In the genomic region with DNA sequence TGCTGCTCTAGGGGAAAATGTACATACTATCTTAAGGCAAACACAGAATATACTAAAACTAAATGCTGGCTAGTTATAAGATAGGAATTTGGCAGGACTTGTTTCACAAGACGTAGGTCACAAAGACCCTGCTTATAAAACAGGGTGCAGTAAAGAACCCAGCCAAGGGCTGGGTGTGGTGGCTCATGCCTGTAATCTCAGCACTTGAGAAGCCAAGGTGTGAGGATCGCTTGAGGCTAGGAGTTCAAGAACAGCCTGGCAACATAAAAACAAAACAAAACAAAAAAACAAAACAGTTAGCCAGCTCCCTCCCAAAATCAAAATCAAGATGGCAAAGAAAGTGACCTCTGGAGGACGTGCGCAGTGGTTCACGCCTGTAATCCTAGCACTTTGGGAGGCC, we compare ENCODE assay signal across 30 cellular contexts. TPM values are rescaled to one million over a fixed set of nuclear protein-coding genes. Genes with fewer than 3 reads are reported as not detected.
A peak's percentile ranks its signal among the peaks of the same experiment; 100 is the strongest.
DNase-seq lines count a peak whose midpoint lies in the region; ATAC-seq and TF ChIP-seq lines count a peak whose summit lies in the region.
"Had no signal": no experiment of that assay in that cellular context is flagged by ENCODE, and none has a peak within 500 bp of the region (broad histone marks: within the 10 kb centered on the region; RNA-seq: fewer than 3 reads in every experiment).

No MANE protein-coding gene starts in this region.

- H3K9me3 ChIP-seq in left ventricle myocardium inferior (replicated peaks) = no peaks in the 10 kb centered on the region
- no peaks in the 10 kb centered on the region for H3K9me3 ChIP-seq in esophagus (ENCODE audit: control insufficient read depth in 2 of 2, insufficient read depth in 1 of 2, low read depth in 1 of 2, low read length in 1 of 2)
- H3K9me3 ChIP-seq in vagina = no peaks in the 10 kb centered on the region
- H3K9me3 ChIP-seq in neuronal stem cell (replicated peaks in 1 of 2; ENCODE audit: control insufficient read depth in 2 of 2, insufficient read depth in 1 of 2, low read depth in 1 of 2, low read length in 2 of 2) = no peaks in the 10 kb centered on the region
- H3K9me3 ChIP-seq: gastrocnemius medialis, left lung, thyroid gland had no signal

- peaks cover 6% of the 10 kb centered on the region for H3K4me1 Mint-ChIP-seq in neural crest cell

- H3K9ac ChIP-seq in neuronal stem cell (ENCODE audit: low read depth, low read length, poor library complexity) = no peak overlapping the region

- H3K36me3 ChIP-seq in left ventricle myocardium inferior (no peaks in the 10 kb centered on the region), esophagus (ENCODE audit: control insufficient read depth in 2 of 2, insufficient read depth in 2 of 2, low read length in 1 of 2) (no peaks in the 10 kb centered on the region), vagina (no peaks in the 10 kb centered on the region), neuronal stem cell (replicated peaks in 1 of 2; ENCODE audit: control insufficient read depth in 2 of 2, insufficient read depth in 2 of 2, low read length in 2 of 2) (no peaks in the 10 kb centered on the region)
- H3K36me3 ChIP-seq: gastrocnemius medialis, left lung, thyroid gland had no signal

- H4K91ac ChIP-seq in neuronal stem cell (ENCODE audit: low read depth, low read length, poor library complexity) = no peak overlapping the region

- H2BK5ac ChIP-seq in neuronal stem cell (ENCODE audit: low read length) = no peak overlapping the region

- peak overlapping the region; percentile 43 for H3K27ac Mint-ChIP-seq in neural crest cell (ENCODE audit: unreplicated experiment)
- H3K27ac Mint-ChIP-seq: activated naive CD8-positive, alpha-beta T cell treated with anti-CD3 and anti-CD28 coated beads, Interleukin-2, amount 50 U/mL, for 24 hours; naive B cell; stimulated activated naive CD8-positive, alpha-beta T cell treated with anti-CD3 and anti-CD28 coated beads, Interleukin-15, amount 100 ng/mL, for 72 hours had no signal

- ATAC-seq in Right ventricle myocardium inferior (no peak), omental fat pad (ENCODE audit: low FRiP score) (no peak)
- ATAC-seq: gastrocnemius medialis; left lung; stimulated activated naive CD8-positive, alpha-beta T cell treated with anti-CD3 and anti-CD28 coated beads, Interleukin-15, amount 100 ng/mL, for 72 hours had no signal

- H3K36me3 Mint-ChIP-seq in neural crest cell (ENCODE audit: low read depth) = no peaks in the 10 kb centered on the region
- H3K36me3 Mint-ChIP-seq: naive B cell had no signal

- H3K27me3 ChIP-seq in left ventricle myocardium inferior (ENCODE audit: low read depth) (no peaks in the 10 kb centered on the region), esophagus (ENCODE audit: control insufficient read depth in 1 of 2, insufficient read depth in 2 of 2, low read length in 2 of 2) (no peaks in the 10 kb centered on the region), vagina (no peaks in the 10 kb centered on the region), neuronal stem cell (ENCODE audit: control insufficient read depth in 3 of 3, insufficient read depth in 3 of 3, low read depth in 1 of 3, low read length in 3 of 3) (no peaks in the 10 kb centered on the region)
- H3K27me3 ChIP-seq: gastrocnemius medialis, left lung, thyroid gland had no signal

- no peaks in the 10 kb centered on the region for H3K79me1 ChIP-seq in neuronal stem cell (ENCODE audit: low read depth, low read length)

- peak overlapping the region; percentile 91 for H3K27ac ChIP-seq in left ventricle myocardium inferior (replicated peaks)
- H3K27ac ChIP-seq in esophagus (ENCODE audit: low read depth in 2 of 2, low read length in 1 of 2) = peak overlapping the region; percentile 5 to 24
- H3K27ac ChIP-seq in vagina = peak overlapping the region; percentile 97
- H3K27ac ChIP-seq in neuronal stem cell (replicated peaks; ENCODE audit: low read length) = no peak overlapping the region
- H3K27ac ChIP-seq: SK-N-MC, thyroid gland had no signal

- WGBS in esophagus, 2 donors = 42 to 61% methylated on average over 5 of the region's 5 CpGs
- WGBS in neuronal stem cell (ENCODE audit: extremely low coverage in 2 of 2, insufficient read length in 2 of 2, insufficient replicate concordance in 1 of 2), 2 donors = no CpG with 5 or more reads among the region's 5 CpGs

- no peaks in the 10 kb centered on the region for H3K27me3 Mint-ChIP-seq in neural crest cell (ENCODE audit: low read depth)
- H3K27me3 Mint-ChIP-seq: activated naive CD8-positive, alpha-beta T cell treated with anti-CD3 and anti-CD28 coated beads, Interleukin-2, amount 50 U/mL, for 24 hours; naive B cell; stimulated activated naive CD8-positive, alpha-beta T cell treated with anti-CD3 and anti-CD28 coated beads, Interleukin-15, amount 100 ng/mL, for 72 hours had no signal

- no peak overlapping the region for H2BK120ac ChIP-seq in neuronal stem cell (ENCODE audit: low read depth, low read length)

- DNase-seq in left ventricle myocardium inferior (no peak), Right ventricle myocardium inferior (ENCODE audit: missing footprints) (no peak), neural crest cell (ENCODE audit: low read depth, low spot score) (no peak), vagina (ENCODE audit: extremely low spot score in 2 of 2) (no peak), omental fat pad (ENCODE audit: low spot score) (no peak), neuronal stem cell (ENCODE audit: low spot score) (no peak)
- DNase-seq in activated CD4-positive, alpha-beta T cell treated with anti-CD3 and anti-CD28 coated beads for 1 hour = no peak
- DNase-seq: 8988T; activated CD4-positive, alpha-beta T cell treated with anti-CD3 and anti-CD28 coated beads, Interleukin-2, amount 50 U/mL, for 48 hours; activated naive CD4-positive, alpha-beta T cell; activated naive CD8-positive, alpha-beta T cell treated with anti-CD3 and anti-CD28 coated beads, Interleukin-2, amount 50 U/mL, for 24 hours; C1 segment of cervical spinal cord; COR-L47; cortex of kidney; gastrocnemius medialis; KBM-7; left lung; naive B cell; NCI-H1105; NCI-H1930; NCI-H2171 treated with DMSO at 0.1 percent for 48 hours; NCI-H510A; occipital lobe; stimulated activated CD4-positive, alpha-beta T cell treated with anti-CD3 and anti-CD28 coated beads, Interleukin-1b, Interleukin-23, amount 100 ng/mL, for 48 hours; stimulated activated naive CD8-positive, alpha-beta T cell treated with anti-CD3 and anti-CD28 coated beads, Interleukin-15, amount 100 ng/mL, for 72 hours; thyroid gland had no signal

- no peak overlapping the region for H2AK5ac ChIP-seq in neuronal stem cell (ENCODE audit: low read depth, low read length)

- intact Hi-C loops in left ventricle myocardium inferior (cut with micrococcal nuclease) (no loop called here), Right ventricle myocardium inferior (cut with DNase I) (loop anchor here (5.0 kb wide), 2 partner anchors 51 to 134 kb away; a partner anchor contains a TSS), vagina (cut with DNase I) (no loop called here)

- no peak overlapping the region for H3K14ac ChIP-seq in neuronal stem cell (ENCODE audit: low read length)

- H2BK12ac ChIP-seq in neuronal stem cell (ENCODE audit: low read length) = no peak overlapping the region

- TF ChIP-seq POLR2A in vagina (IDR thresholded peaks at IDR 0.05) = no peak

- H3K4me1 ChIP-seq in left ventricle myocardium inferior (peaks cover 41% of the 10 kb centered on the region), esophagus (ENCODE audit: control insufficient read depth in 2 of 2, insufficient read depth in 2 of 2, low read length in 1 of 2) (no peaks in the 10 kb centered on the region), vagina (peaks cover 54% of the 10 kb centered on the region), neuronal stem cell (ENCODE audit: control insufficient read depth in 2 of 2, insufficient read depth in 1 of 2, low read depth in 1 of 2, low read length in 2 of 2) (peaks cover 2 to 6% of the 10 kb centered on the region in 2 donors)

- no peak overlapping the region for H2BK15ac ChIP-seq in neuronal stem cell (ENCODE audit: low read length)

- H3K4me2 ChIP-seq in neuronal stem cell (ENCODE audit: insufficient read depth, low read length, poor library complexity, severe bottlenecking) = no peak overlapping the region

- H3K9me3 Mint-ChIP-seq in neural crest cell = no peaks in the 10 kb centered on the region
- H3K9me3 Mint-ChIP-seq: activated naive CD8-positive, alpha-beta T cell treated with anti-CD3 and anti-CD28 coated beads, Interleukin-2, amount 50 U/mL, for 24 hours; naive B cell; stimulated activated naive CD8-positive, alpha-beta T cell treated with anti-CD3 and anti-CD28 coated beads, Interleukin-15, amount 100 ng/mL, for 72 hours had no signal

- no peak overlapping the region for H3K18ac ChIP-seq in neuronal stem cell (ENCODE audit: low read length)

- no peak overlapping the region for H3K4ac ChIP-seq in neuronal stem cell (ENCODE audit: low read length)

- H2AFZ ChIP-seq in neuronal stem cell (ENCODE audit: low read length) = no peak overlapping the region

- no peak overlapping the region for H4K8ac ChIP-seq in neuronal stem cell (ENCODE audit: low read depth, low read length)

- no peak for TF ChIP-seq CTCF in left ventricle myocardium inferior (IDR thresholded peaks at IDR 0.05; ENCODE audit: borderline replicate concordance)
- TF ChIP-seq CTCF in neural crest cell (conservative IDR thresholded peaks at IDR 0.05) = no peak
- TF ChIP-seq CTCF in vagina (IDR thresholded peaks at IDR 0.05) = no peak
- TF ChIP-seq CTCF in omental fat pad (IDR thresholded peaks at IDR 0.05) = no peak

- H3K4me3 ChIP-seq in left ventricle myocardium inferior (no peak overlapping the region), esophagus (ENCODE audit: low read depth in 1 of 2, low read length in 2 of 2) (no peak overlapping the region), vagina (no peak overlapping the region), neuronal stem cell (ENCODE audit: low read length in 2 of 2) (no peak overlapping the region)
- H3K4me3 ChIP-seq: gastrocnemius medialis, left lung, SK-N-MC, skin epidermis, thyroid gland had no signal

- no peak overlapping the region for H3K23ac ChIP-seq in neuronal stem cell (ENCODE audit: low read depth, low read length, poor library complexity)

- H3K4me3 Mint-ChIP-seq in neural crest cell = no peak overlapping the region
- H3K4me3 Mint-ChIP-seq: activated naive CD8-positive, alpha-beta T cell treated with anti-CD3 and anti-CD28 coated beads, Interleukin-2, amount 50 U/mL, for 24 hours; naive B cell; stimulated activated naive CD8-positive, alpha-beta T cell treated with anti-CD3 and anti-CD28 coated beads, Interleukin-15, amount 100 ng/mL, for 72 hours had no signal

RNA-seq across cellular contexts. Expression of a gene that starts 49.5 kb away (rescaled TPM):
- total RNA-seq in left ventricle myocardium inferior (20.8 TPM), Right ventricle myocardium inferior (22.0 TPM), neural crest cell (26.4 and 29.4 TPM in 2 replicates), vagina (92.3 TPM), omental fat pad (100 to 1,000 TPM in 3 of 4 donors, 10 to 100 TPM in 1; 80.0 to 133 (median 113) TPM)
- 1 to 10 TPM; 6.8 to 9.1 TPM for polyA plus RNA-seq in esophagus
- polyA plus RNA-seq in neuronal stem cell (2013, experiment 1 of 2) = 13.3 TPM
- polyA plus RNA-seq in neuronal stem cell (2013, experiment 2 of 2) = 14.0 TPM

RNA-seq across cellular contexts. Expression of a gene that starts 53.7 kb away (rescaled TPM):
- total RNA-seq in left ventricle myocardium inferior (131 TPM), Right ventricle myocardium inferior (82.8 TPM), neural crest cell (76.5 and 81.0 TPM in 2 replicates), vagina (367 TPM), omental fat pad (1,000 to 10,000 TPM in 2 of 4 donors, 100 to 1,000 TPM in 2; 260 to 1,398 (median 845) TPM)
- polyA plus RNA-seq in esophagus = 10 to 100 TPM in 1 of 2 donors, 1 to 10 TPM in 1; 8.6 to 14.7 TPM
- polyA plus RNA-seq in neuronal stem cell (2013, experiment 1 of 2) = 60.1 TPM
- polyA plus RNA-seq in neuronal stem cell (2013, experiment 2 of 2) = 58.0 TPM
- total RNA-seq: MCF 10A had no signal
